ENCODE assay signal across 8 cellular contexts in the genomic region with DNA sequence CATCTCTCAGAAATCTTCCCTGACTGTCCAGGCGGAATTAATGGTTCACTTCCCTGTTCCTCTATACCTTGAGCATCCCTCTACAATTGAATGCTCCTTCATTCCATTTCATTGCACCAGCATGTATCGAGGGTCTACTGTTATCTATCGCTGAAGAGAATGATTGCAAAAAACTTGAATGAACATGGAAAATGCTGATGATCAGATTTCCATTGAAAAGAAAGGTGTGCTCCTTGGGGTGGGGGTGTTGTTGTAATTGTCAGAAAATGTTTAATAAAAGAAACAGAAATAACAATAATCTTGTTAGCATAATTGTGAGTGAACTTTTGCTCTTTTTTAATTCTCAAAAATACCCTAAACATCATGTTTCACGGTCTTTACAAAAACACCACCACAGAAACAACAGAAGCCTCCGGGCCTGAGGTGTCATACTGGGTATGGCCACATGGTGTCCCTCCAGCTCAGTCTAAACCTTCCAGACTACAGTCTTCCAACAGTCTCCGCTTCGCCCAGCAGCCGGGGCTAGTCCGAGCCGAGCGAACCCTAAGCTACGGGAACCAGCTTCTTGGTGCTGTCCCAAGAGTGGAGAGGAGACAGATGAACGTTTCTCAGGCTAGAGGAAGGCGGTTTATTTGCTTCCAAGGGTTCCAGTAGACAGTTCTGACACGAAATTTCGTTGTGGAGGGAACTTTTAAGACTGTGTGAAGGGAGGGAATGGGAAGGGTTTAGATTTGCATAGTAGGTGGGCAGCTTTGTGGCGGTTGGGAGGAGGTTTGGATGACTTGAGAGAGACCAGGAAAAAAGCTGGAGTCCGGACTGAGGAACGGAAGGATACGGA.
A peak's percentile ranks its signal among the peaks of the same experiment; 100 is the strongest.
DNase-seq lines count a peak whose midpoint lies in the region; ATAC-seq, FAIRE-seq and TF ChIP-seq lines count a peak whose summit lies in the region.

No MANE protein-coding gene starts in this region.

- H3K9me3 Mint-ChIP-seq in activated T-helper 2 cell treated with anti-CD3 and anti-CD28 coated beads, Interferon-gamma antibody, Interleukin-2, Interleukin-4, amounts not matched to agents 10 μg/mL and 5 μg/mL and 100 μg/mL, durations not matched to agents 14 hours and 24 hours and 36 hours: no peaks in the 10 kb centered on the region
- no peaks in the 10 kb centered on the region for H3K9me3 Mint-ChIP-seq in nephron progenitor cell

- peak; percentile 87 for FAIRE-seq in RCC 7860 (lab: Jason Lieb, UNC)

- DNase-seq in DMS153 (lab: John Stamatoyannopoulos, UW) (peak; percentile 88), KBM-7 (peak; percentile 90), RCC 7860 (ENCODE audit: low spot score) (peak; percentile 69), fibroblast of pulmonary artery (ENCODE audit: low read depth) (peak; percentile 95), nephron progenitor cell (peak; percentile 92)
- DNase-seq in activated T-helper 2 cell treated with anti-CD3 and anti-CD28 coated beads, Interferon-gamma antibody, Interleukin-2, Interleukin-4, amounts not matched to agents 10 μg/mL and 5 μg/mL and 100 μg/mL, durations not matched to agents 14 hours and 24 hours and 36 hours (ENCODE audit: low spot score): peak; percentile 62
- DNase-seq in stimulated activated naive CD8-positive, alpha-beta T cell treated with anti-CD3 and anti-CD28 coated beads, Interleukin-15, Interleukin-2, amounts not matched to agents 100 U/mL and 50 U/mL, for 24 hours: peak; percentile 85

- intact Hi-C loops in activated T-helper 2 cell treated with anti-CD3 and anti-CD28 coated beads, Interferon-gamma antibody, Interleukin-2, Interleukin-4, amounts not matched to agents 10 μg/mL and 5 μg/mL and 100 μg/mL, durations not matched to agents 14 hours and 24 hours and 36 hours (cut with micrococcal nuclease): loop anchor here (1.0 to 10.0 kb wide), 7 partner anchors 56 to 855 kb away; a partner anchor contains a TSS

- peaks cover 50% of the 10 kb centered on the region for H3K27me3 Mint-ChIP-seq in activated T-helper 2 cell treated with anti-CD3 and anti-CD28 coated beads, Interferon-gamma antibody, Interleukin-2, Interleukin-4, amounts not matched to agents 10 μg/mL and 5 μg/mL and 100 μg/mL, durations not matched to agents 14 hours and 24 hours and 36 hours (ENCODE audit: low read depth)
- H3K27me3 Mint-ChIP-seq in nephron progenitor cell (ENCODE audit: low read depth, poor library complexity): peaks cover 18% of the 10 kb centered on the region

- H3K36me3 Mint-ChIP-seq in activated T-helper 2 cell treated with anti-CD3 and anti-CD28 coated beads, Interferon-gamma antibody, Interleukin-2, Interleukin-4, amounts not matched to agents 10 μg/mL and 5 μg/mL and 100 μg/mL, durations not matched to agents 14 hours and 24 hours and 36 hours (ENCODE audit: low read depth): no peaks in the 10 kb centered on the region
- no peaks in the 10 kb centered on the region for H3K36me3 Mint-ChIP-seq in nephron progenitor cell (ENCODE audit: low read depth)

- TF ChIP-seq CTCF in fibroblast of pulmonary artery (IDR thresholded peaks at IDR 0.05; ENCODE audit: low read length, missing control alignments) (peak; percentile 97), nephron progenitor cell (IDR thresholded peaks at IDR 0.05) (peak; percentile 92)

- peak; percentile 84 for ATAC-seq in GM21529 (IDR thresholded peaks at IDR 0.05; ENCODE audit: unreplicated experiment)
- ATAC-seq in stimulated activated naive CD8-positive, alpha-beta T cell treated with anti-CD3 and anti-CD28 coated beads, Interleukin-15, Interleukin-2, amounts not matched to agents 100 U/mL and 50 U/mL, for 24 hours: peak; percentile 89

- H3K27ac Mint-ChIP-seq in activated T-helper 2 cell treated with anti-CD3 and anti-CD28 coated beads, Interferon-gamma antibody, Interleukin-2, Interleukin-4, amounts not matched to agents 10 μg/mL and 5 μg/mL and 100 μg/mL, durations not matched to agents 14 hours and 24 hours and 36 hours: no peak overlapping the region
- H3K27ac Mint-ChIP-seq in nephron progenitor cell: peak overlapping the region; percentile 90

- in situ Hi-C loops in KBM-7 (cut with MboI; ENCODE audit: low pct_unique_long_range_greater_than_20kb, low sequenced_read_pairs): no loop called here

- peak overlapping the region; percentile 61 for H3K4me3 ChIP-seq in fibroblast of pulmonary artery (replicated peaks; ENCODE audit: low read depth, low read length)

- peak overlapping the region; percentile 76 for H3K4me3 Mint-ChIP-seq in activated T-helper 2 cell treated with anti-CD3 and anti-CD28 coated beads, Interferon-gamma antibody, Interleukin-2, Interleukin-4, amounts not matched to agents 10 μg/mL and 5 μg/mL and 100 μg/mL, durations not matched to agents 14 hours and 24 hours and 36 hours (ENCODE audit: low read depth)
- peak overlapping the region; percentile 89 for H3K4me3 Mint-ChIP-seq in nephron progenitor cell

- H3K4me1 Mint-ChIP-seq in activated T-helper 2 cell treated with anti-CD3 and anti-CD28 coated beads, Interferon-gamma antibody, Interleukin-2, Interleukin-4, amounts not matched to agents 10 μg/mL and 5 μg/mL and 100 μg/mL, durations not matched to agents 14 hours and 24 hours and 36 hours (ENCODE audit: low read depth): peaks cover 13% of the 10 kb centered on the region
- H3K4me1 Mint-ChIP-seq in nephron progenitor cell: peaks cover 35% of the 10 kb centered on the region

Comparison
In these comparisons a context has a peak if more than half of its experiments do, and no peak if none do; other contexts are left out.
1. Peak in every context shown above with its lines: DNase-seq, ATAC-seq and H3K4me3 ChIP-seq.